Comparison of ENCODE assay signal across 8 cellular contexts in the genomic region with DNA sequence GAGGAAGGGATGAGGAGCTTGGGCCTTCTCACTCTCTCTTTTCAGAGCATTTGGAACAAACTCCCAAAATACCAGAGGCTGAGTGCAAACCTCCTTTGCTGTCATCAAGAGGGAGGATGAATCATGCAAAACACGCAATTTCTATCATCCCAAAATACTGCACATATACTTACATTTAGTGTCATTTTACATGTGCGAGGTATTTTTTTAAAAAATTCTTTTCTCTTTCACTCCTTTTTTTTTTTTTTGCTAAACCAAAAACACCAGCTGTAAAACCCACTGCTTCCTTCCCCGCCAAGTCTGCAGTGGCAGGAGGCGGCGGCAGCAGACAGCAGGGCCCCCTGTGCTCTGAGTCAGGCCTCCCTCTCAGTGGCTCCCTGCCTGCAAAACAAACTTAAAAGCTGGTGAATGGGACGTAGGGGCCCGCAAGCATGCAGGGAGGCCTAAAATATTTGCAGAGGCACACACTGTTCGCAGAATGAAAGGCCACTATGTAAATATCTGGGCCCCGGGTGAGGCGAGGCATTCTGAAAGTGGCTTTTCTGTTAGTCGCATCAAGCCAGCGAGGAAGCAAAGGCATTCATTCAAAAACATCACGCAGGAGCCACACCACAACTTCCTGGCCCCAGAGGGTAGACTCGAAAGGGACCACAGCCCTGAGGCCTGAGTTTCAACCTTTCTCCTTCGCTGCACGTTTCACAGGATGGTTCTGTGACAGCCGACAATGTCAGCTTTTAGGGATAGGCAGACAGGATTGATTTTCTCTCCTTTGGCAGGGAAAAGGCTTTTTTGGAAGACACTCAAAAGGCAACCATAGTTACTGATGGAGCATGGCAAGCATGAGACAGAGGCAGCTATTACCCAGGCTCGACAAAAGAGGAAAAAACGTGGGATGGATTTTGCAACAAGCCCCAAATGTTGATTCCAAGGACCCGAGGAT.
DNase-seq lines count a peak whose midpoint lies in the region; ATAC-seq, FAIRE-seq and TF ChIP-seq lines count a peak whose summit lies in the region.

No MANE protein-coding gene starts in this region.

- WGBS in SK-N-SH (ENCODE audit: low lambda C conversion rate): 66% methylated on average over 18 of the region's 20 CpGs

- H3K27me3 Mint-ChIP-seq in activated naive CD8-positive, alpha-beta T cell treated with anti-CD3 and anti-CD28 coated beads for 36 hours: peaks cover 14% of the 10 kb centered on the region

- peaks cover 3 to 23% of the 10 kb centered on the region in 2 experiments; a peak in 3 of 4 replicates for H3K4me1 ChIP-seq in SK-N-SH (ENCODE audit: control insufficient read depth in 1 of 2, insufficient read depth in 2 of 2, low read depth in 1 of 2, low read length in 1 of 2)

- H3K36me3 Mint-ChIP-seq in activated naive CD8-positive, alpha-beta T cell treated with anti-CD3 and anti-CD28 coated beads for 36 hours: peaks cover 2% of the 10 kb centered on the region

- no peaks in the 10 kb centered on the region for H3K9me3 Mint-ChIP-seq in activated naive CD8-positive, alpha-beta T cell treated with anti-CD3 and anti-CD28 coated beads for 36 hours

- peaks cover 2% of the 10 kb centered on the region in 2 experiments for H3K36me3 ChIP-seq in SK-N-SH (replicated peaks in 1 of 2; ENCODE audit: control insufficient read depth in 1 of 2, insufficient read depth in 2 of 2, low read length in 1 of 2)

- CTCF ChIA-PET in AG04450 (lab: Charles Lee): interaction anchor here (2.5 kb wide), 1 partner anchor 20 kb away, joined by 8 read pairs; no protein-coding TSS in a partner anchor
- CTCF ChIA-PET in SK-N-SH (lab: Yijun Ruan, JAX): interaction anchor here (0.6 to 1.9 kb wide), 5 partner anchors 14 to 241 kb away, joined by 3 to 5 read pairs (median 3); no protein-coding TSS in a partner anchor

- TF ChIP-seq CTCF in AG04450 (IDR thresholded peaks at IDR 0.05; ENCODE audit: low read depth, low read length) (no peak), SK-N-SH (IDR thresholded peaks at IDR 0.05) (no peak)

- H3K79me2 ChIP-seq in SK-N-SH (ENCODE audit: insufficient read depth): no peaks in the 10 kb centered on the region

- no peak for TF ChIP-seq EP300 in SK-N-SH (IDR thresholded peaks at IDR 0.05; ENCODE audit: borderline replicate concordance in 1 of 2, low read depth in 1 of 2, low read length in 1 of 2)

- peak overlapping the region; percentile 89 for H3K27ac Mint-ChIP-seq in activated naive CD8-positive, alpha-beta T cell treated with anti-CD3 and anti-CD28 coated beads for 36 hours

- H3K4me3 ChIP-seq in AG04450 (ENCODE audit: low read depth, low read length): peak overlapping the region; percentile 31
- H3K4me3 ChIP-seq in SK-N-SH (ENCODE audit: low read depth in 2 of 2, low read length in 1 of 2): no peak overlapping the region
- H3K4me3 ChIP-seq in skin epidermis: no peak overlapping the region

- H2AFZ ChIP-seq in SK-N-SH (ENCODE audit: low read depth): 0 out of 2 replicates have a peak overlapping the region, but pooled peaks have one; percentile 24

- peak overlapping the region; percentile 45; the same call in 1 of the 2 replicates for H3K4me2 ChIP-seq in SK-N-SH

- H3K27me3 ChIP-seq in AG04450 (ENCODE audit: control insufficient read depth, insufficient read depth, low read length) (no peaks in the 10 kb centered on the region), SK-N-SH (ENCODE audit: insufficient read depth) (no peaks in the 10 kb centered on the region)

- no peaks in the 10 kb centered on the region for H3K9me2 ChIP-seq in SK-N-SH

- H3K4me1 Mint-ChIP-seq in activated naive CD8-positive, alpha-beta T cell treated with anti-CD3 and anti-CD28 coated beads for 36 hours: peaks cover 45% of the 10 kb centered on the region

- POLR2A ChIA-PET in AG04450 (lab: Yijun Ruan, JAX) (interaction anchor here (0.6 to 1.2 kb wide), 8 partner anchors 14 to 1083 kb away, joined by 3 to 8 read pairs (median 3); partner anchors contain the start of gene SPRED2), SK-N-SH (lab: Yijun Ruan, JAX) (no interaction called here)

- FAIRE-seq in GM19239 (lab: Jason Lieb, UNC): peak; percentile 91

- TF ChIP-seq RAD21 in SK-N-SH (IDR thresholded peaks at IDR 0.05; ENCODE audit: low read length): no peak

- peak; percentile 72 for DNase-seq in AG04450 (ENCODE audit: low read depth, low spot score)
- peak; percentile 83 for DNase-seq in GM19239 (ENCODE audit: insufficient read length, low spot score)
- DNase-seq in SK-N-SH: no peak
- DNase-seq in activated naive CD8-positive, alpha-beta T cell treated with anti-CD3 and anti-CD28 coated beads for 36 hours: peak; percentile 85
- peak; percentile 64 for DNase-seq in left ventricle myocardium superior
- no peak for DNase-seq in NCI-H524 treated with DMSO at 0.1 percent for 48 hours (lab: John Stamatoyannopoulos, UW)

- intact Hi-C loops in left ventricle myocardium superior (cut with micrococcal nuclease): no loop called here

- ATAC-seq in HG03439 (IDR thresholded peaks at IDR 0.05; ENCODE audit: unreplicated experiment) (peak; percentile 82), left ventricle myocardium superior (peak; percentile 64)

- H3F3A ChIP-seq in SK-N-SH (replicated peaks; ENCODE audit: insufficient read depth): peaks cover 20% of the 10 kb centered on the region

- H3K9me3 ChIP-seq in AG04450 (ENCODE audit: control insufficient read depth, insufficient read depth, low read length) (no peaks in the 10 kb centered on the region), SK-N-SH (no peaks in the 10 kb centered on the region)

- peak overlapping the region; percentile 62 for H3K4me3 Mint-ChIP-seq in activated naive CD8-positive, alpha-beta T cell treated with anti-CD3 and anti-CD28 coated beads for 36 hours

- H4K20me1 ChIP-seq in SK-N-SH (ENCODE audit: insufficient read depth): no peaks in the 10 kb centered on the region

- H3K9ac ChIP-seq in SK-N-SH: no peak overlapping the region

- H3K27ac ChIP-seq in AG04450 (ENCODE audit: low read depth, low read length): peak overlapping the region; percentile 87
- peak overlapping the region in 1 of 2 experiments; percentile 58; a peak in 2 of 4 replicates for H3K27ac ChIP-seq in SK-N-SH (ENCODE audit: low read depth in 2 of 2, low read length in 1 of 2)
- peak overlapping the region in 16 of 21 experiments; percentile 2 to 79 (median 52) for H3K27ac ChIP-seq in skin epidermis

TF ChIP-seq in SK-N-SH, 30 proteins besides CTCF, POLR2A, EP300 and RAD21:
- TF ChIP-seq FOXJ3 (CRISPR knock-in tag; IDR thresholded peaks at IDR 0.05): no peak
- peak; percentile 18; the same call in 1 of the 2 replicates for TF ChIP-seq TCF12 (IDR thresholded peaks at IDR 0.05)

Comparison
In these comparisons a context has a peak if more than half of its experiments do, and no peak if none do; other contexts are left out.
1. DNase-seq: peak in AG04450 (single experiment), GM19239 (single experiment), activated naive CD8-positive, alpha-beta T cell treated with anti-CD3 and anti-CD28 coated beads for 36 hours (single experiment) and left ventricle myocardium superior (single experiment); none in SK-N-SH (single experiment) and NCI-H524 treated with DMSO at 0.1 percent for 48 hours (single experiment).